Comparison of ENCODE assay signal across 10 cellular contexts in the genomic region with DNA sequence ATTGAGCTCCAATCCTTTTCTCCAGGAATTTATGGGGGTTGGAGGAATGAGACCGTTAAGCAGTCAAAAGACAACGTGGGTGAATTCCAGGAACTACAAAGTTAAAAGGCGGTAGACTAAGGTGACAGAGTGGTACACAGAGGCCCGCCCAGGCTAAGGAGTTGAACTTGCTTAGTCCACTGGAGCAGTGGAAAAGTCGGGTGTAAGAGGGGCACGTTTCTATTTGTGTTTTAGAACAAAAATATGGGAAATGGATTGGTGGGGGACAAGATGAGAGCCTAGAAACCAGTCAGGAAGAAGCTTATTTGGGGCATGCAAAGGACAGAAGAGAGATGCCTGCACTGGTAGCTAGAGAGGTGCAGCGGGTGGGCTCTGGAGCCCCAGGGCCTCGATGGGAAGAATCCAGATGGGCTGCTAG. TPM values are rescaled to one million over a fixed set of nuclear protein-coding genes. Genes with fewer than 3 reads are reported as not detected.
DNase-seq lines count a peak whose midpoint lies in the region; ATAC-seq, FAIRE-seq and TF ChIP-seq lines count a peak whose summit lies in the region.
"Had no signal": no experiment of that assay in that cellular context is flagged by ENCODE, and none has a peak within 500 bp of the region (broad histone marks: within the 10 kb centered on the region; RNA-seq: fewer than 3 reads in every experiment).

No MANE protein-coding gene starts in this region.

- peaks cover 26% of the 10 kb centered on the region for H3K27me3 Mint-ChIP-seq in T-helper 2 cell treated with Interferon-gamma antibody and Interleukin-4, amounts not matched to agents 5 μg/mL and 100 μg/mL, for 36 hours (ENCODE audit: low read depth)

- H3K9me3 Mint-ChIP-seq in T-helper 2 cell treated with Interferon-gamma antibody and Interleukin-4, amounts not matched to agents 5 μg/mL and 100 μg/mL, for 36 hours = peaks cover 7% of the 10 kb centered on the region

- no peaks in the 10 kb centered on the region for H3K9me3 ChIP-seq in small intestine (ENCODE audit: control insufficient read depth, low read depth)

- no peak for ATAC-seq in GM21825 (IDR thresholded peaks at IDR 0.05; ENCODE audit: unreplicated experiment)

- no peak for FAIRE-seq in small intestine (lab: Jason Lieb, UNC)

- H3K27ac Mint-ChIP-seq in T-helper 2 cell treated with Interferon-gamma antibody and Interleukin-4, amounts not matched to agents 5 μg/mL and 100 μg/mL, for 36 hours = peak overlapping the region; percentile 13

- no peak for DNase-seq in T-helper 2 cell treated with Interferon-gamma antibody and Interleukin-4, amounts not matched to agents 5 μg/mL and 100 μg/mL, for 36 hours (ENCODE audit: low spot score)
- no peak for DNase-seq in T-helper 2 cell
- DNase-seq in RPMI7951 (ENCODE audit: low read depth) = peak; percentile 6
- no peak for DNase-seq in fibroblast of pulmonary artery (ENCODE audit: low read depth)
- DNase-seq in small intestine = peak; percentile 19
- DNase-seq in OCI-M2 (lab: John Stamatoyannopoulos, UW; ENCODE audit: unreplicated experiment) = no peak
- no peak for DNase-seq in RPMI8226
- DNase-seq: left cardiac atrium, NCI-H187 treated with DMSO at 0.1 percent for 48 hours had no signal

- no peak for TF ChIP-seq CTCF in fibroblast of pulmonary artery (IDR thresholded peaks at IDR 0.05; ENCODE audit: low read length, missing control alignments)

- WGBS in small intestine, 3 donors = 37 to 59% (median 58%) methylated on average over 8 of the region's 8 CpGs

- peaks cover 0 to 2% of the 10 kb centered on the region in 2 donors for H3K36me3 ChIP-seq in small intestine (ENCODE audit: control insufficient read depth in 2 of 2, insufficient read depth in 2 of 2, low read length in 2 of 2)

- peaks cover 28% of the 10 kb centered on the region for H3K4me1 Mint-ChIP-seq in T-helper 2 cell treated with Interferon-gamma antibody and Interleukin-4, amounts not matched to agents 5 μg/mL and 100 μg/mL, for 36 hours (ENCODE audit: low read depth)

- H3K4me3 ChIP-seq in fibroblast of pulmonary artery (replicated peaks; ENCODE audit: low read depth, low read length) (peak overlapping the region; percentile 61), small intestine (ENCODE audit: low read depth in 1 of 2, low read length in 2 of 2) (no peak overlapping the region)

- H3K36me3 Mint-ChIP-seq in T-helper 2 cell treated with Interferon-gamma antibody and Interleukin-4, amounts not matched to agents 5 μg/mL and 100 μg/mL, for 36 hours (ENCODE audit: low read depth) = peaks cover 2% of the 10 kb centered on the region

- peak overlapping the region; percentile 63 for H3K4me3 Mint-ChIP-seq in T-helper 2 cell treated with Interferon-gamma antibody and Interleukin-4, amounts not matched to agents 5 μg/mL and 100 μg/mL, for 36 hours

- peaks cover 0 to 5% of the 10 kb centered on the region in 2 donors for H3K4me1 ChIP-seq in small intestine (ENCODE audit: control insufficient read depth in 2 of 2, insufficient read depth in 1 of 2, low read depth in 1 of 2, low read length in 1 of 2)

- H3K27ac ChIP-seq in small intestine (ENCODE audit: low read depth in 1 of 2, low read length in 1 of 2) = peak overlapping the region; percentile 36 to 57

- no peaks in the 10 kb centered on the region for H3K27me3 ChIP-seq in small intestine (ENCODE audit: control insufficient read depth in 2 of 2, insufficient read depth in 2 of 2, low read length in 2 of 2)

RNA-seq across cellular contexts. Expression of a gene that starts 1.2 kb away (rescaled TPM):
- 17.5 and 22.7 TPM in 2 replicates for total RNA-seq in RPMI7951 (2014; rRNA removed; shearing (Covaris generic))
- polyA plus RNA-seq in small intestine = 1 to 10 TPM; 1.8 to 4.9 (median 2.4) TPM

Comparison
In these comparisons a context has a peak if more than half of its experiments do, and no peak if none do; other contexts are left out.
1. DNase-seq: peak in RPMI7951 (single experiment) and small intestine (single experiment); none in T-helper 2 cell treated with Interferon-gamma antibody and Interleukin-4, amounts not matched to agents 5 μg/mL and 100 μg/mL, for 36 hours (single experiment), T-helper 2 cell (0 of 5), fibroblast of pulmonary artery (single experiment), OCI-M2 (single experiment) and RPMI8226 (single experiment).